Comparison of ENCODE assay signal across 21 cellular contexts in the genomic region with DNA sequence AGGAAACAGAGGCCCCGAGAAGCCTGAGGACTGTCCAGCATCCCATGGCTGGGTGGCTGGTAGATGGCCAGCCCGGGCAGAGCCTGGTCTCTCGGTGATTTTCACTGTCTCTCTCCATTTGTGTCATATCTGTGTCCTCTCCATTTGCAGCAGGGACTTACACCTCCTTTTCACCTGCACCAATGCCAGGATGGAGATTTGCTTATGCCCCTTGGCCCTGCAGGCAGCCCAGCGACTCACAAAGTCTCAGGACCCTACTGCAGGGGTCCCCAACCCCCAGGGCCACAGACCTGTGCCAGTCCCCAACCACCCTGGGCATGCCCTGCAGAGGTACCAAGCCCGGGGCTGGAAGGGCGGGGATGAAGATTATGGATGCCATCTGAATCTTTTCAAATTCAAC.
DNase-seq lines count a peak whose midpoint lies in the region; ATAC-seq, FAIRE-seq and TF ChIP-seq lines count a peak whose summit lies in the region.
"Had no signal": no experiment of that assay in that cellular context is flagged by ENCODE, and none has a peak within 500 bp of the region (broad histone marks: within the 10 kb centered on the region; RNA-seq: fewer than 3 reads in every experiment).

No MANE protein-coding gene starts in this region.

- TF ChIP-seq RAD21 in HepG2 (CRISPR knock-in tag; IDR thresholded peaks at IDR 0.05): no peak

- POLR2A ChIA-PET in activated CD4-positive, alpha-beta T cell treated with anti-CD3 and anti-CD28 coated beads, Interleukin-2, amount 10 ng/mL, durations not matched to agents 7 days and 5 days (lab: Charles Lee): interaction anchor here (0.7 kb wide), 1 partner anchor 219 kb away, joined by 9 read pairs; no protein-coding TSS in a partner anchor
- POLR2A ChIA-PET in HepG2 (lab: Yijun Ruan, JAX): interaction anchor here (0.5 to 2.2 kb wide), 3 partner anchors 27 to 203 kb away, joined by 3 to 19 read pairs (median 3); no protein-coding TSS in a partner anchor

- no TSS peak for BruUV-seq in HepG2 (replicated peaks; lab: Mats Ljungman, UMichigan)

- peak overlapping the region; percentile 22 for H3K27ac Mint-ChIP-seq in activated CD4-positive, alpha-beta T cell treated with anti-CD3 and anti-CD28 coated beads, Interleukin-2, amount 10 ng/mL, durations not matched to agents 7 days and 5 days
- H3K27ac Mint-ChIP-seq: HFFc6, IgD-negative memory B cell had no signal

- 83% methylated on average over 6 of the region's 6 CpGs for WGBS in HepG2 (ENCODE audit: low lambda C conversion rate)
- WGBS in right lobe of liver (ENCODE audit: insufficient coverage, low coverage, low lambda C conversion rate, missing lambda C conversion rate): 77% methylated on average over 5 of the region's 6 CpGs
- 92% methylated on average over 5 of the region's 6 CpGs for WGBS in suprapubic skin

- no peak overlapping the region for H3K4me3 ChIP-seq in HepG2 (replicated peaks in 1 of 3; ENCODE audit: insufficient read depth in 1 of 3, low read depth in 2 of 3, low read length in 3 of 3)
- H3K4me3 ChIP-seq in right lobe of liver: no peak overlapping the region
- H3K4me3 ChIP-seq in dorsolateral prefrontal cortex: no peak overlapping the region
- H3K4me3 ChIP-seq in suprapubic skin: no peak overlapping the region
- no peak overlapping the region for H3K4me3 ChIP-seq in brain microvascular endothelial cell (ENCODE audit: low read depth, low read length)
- H3K4me3 ChIP-seq: A549, GM23248 had no signal

- H3K27me3 ChIP-seq in HepG2 (ENCODE audit: control insufficient read depth in 1 of 2, insufficient read depth in 2 of 2, low read length in 2 of 2) (no peaks in the 10 kb centered on the region), right lobe of liver (no peaks in the 10 kb centered on the region), dorsolateral prefrontal cortex (no peaks in the 10 kb centered on the region), suprapubic skin (no peaks in the 10 kb centered on the region), brain microvascular endothelial cell (replicated peaks) (no peaks in the 10 kb centered on the region)

- no peak for FAIRE-seq in HepG2 (lab: Jason Lieb, UNC)
- FAIRE-seq: A549, G401.6, GM12891, GM19239, H54, HTR-8/SVneo had no signal

- H3K9me3 ChIP-seq in HepG2 (ENCODE audit: low read length) (no peaks in the 10 kb centered on the region), right lobe of liver (no peaks in the 10 kb centered on the region), suprapubic skin (no peaks in the 10 kb centered on the region)
- H3K9me3 ChIP-seq: A549 had no signal

- no peak overlapping the region for H3K4me2 ChIP-seq in HepG2 (ENCODE audit: low read depth, low read length)

- H4K20me1 ChIP-seq in HepG2 (ENCODE audit: insufficient read depth, low read length): no peaks in the 10 kb centered on the region

- H3K9ac ChIP-seq in HepG2 (ENCODE audit: insufficient read depth, low read depth, low read length): no peak overlapping the region
- H3K9ac ChIP-seq: GM23248 had no signal

- in situ Hi-C loops in HepG2 (cut with HindIII; ENCODE audit: extremely low pct_ligation_motif_present, low pct_unique_long_range_greater_than_20kb) (no loop called here), brain microvascular endothelial cell (cut with HindIII; ENCODE audit: low pct_ligation_motif_present, low sequenced_read_pairs) (no loop called here)

- ATAC-seq in HepG2 (no peak), right lobe of liver (no peak)
- ATAC-seq: HCT116 had no signal

- no peak overlapping the region for H3K27ac ChIP-seq in HepG2 (ENCODE audit: extremely low read length, insufficient read depth, low read length)
- peak overlapping the region in 1 of 3 donors; percentile 56 for H3K27ac ChIP-seq in right lobe of liver
- peak overlapping the region in 31 of 59 donors; percentile 10 to 94 (median 88) for H3K27ac ChIP-seq in dorsolateral prefrontal cortex
- peak overlapping the region; percentile 62 for H3K27ac ChIP-seq in temporal lobe (ENCODE audit: low read depth, low read length)
- no peak overlapping the region for H3K27ac ChIP-seq in suprapubic skin
- no peak overlapping the region for H3K27ac ChIP-seq in brain microvascular endothelial cell
- H3K27ac ChIP-seq: 22Rv1, A549, GM23248 had no signal

- intact Hi-C loops in HepG2 (cut with micrococcal nuclease; ENCODE audit: unreplicated experiment) (loop anchor here (5.0 kb wide), 1 partner anchor 100 kb away; no protein-coding TSS in a partner anchor), right lobe of liver (cut with DNase I) (no loop called here), dorsolateral prefrontal cortex (cut with DNase I) (no loop called here)

- TF ChIP-seq CTCF in HepG2 (CRISPR knock-in tag; IDR thresholded peaks at IDR 0.05): no peak
- no peak for TF ChIP-seq CTCF in right lobe of liver (IDR thresholded peaks at IDR 0.05)
- no peak for TF ChIP-seq CTCF in dorsolateral prefrontal cortex (IDR thresholded peaks at IDR 0.05 in 54 of 56, conservative IDR thresholded peaks at IDR 0.05 in 2 of 56; ENCODE audit: low read depth in 1 of 56, partially characterized antibody in 56 of 56)
- no peak for TF ChIP-seq CTCF in suprapubic skin (IDR thresholded peaks at IDR 0.05)
- no peak for TF ChIP-seq CTCF in brain microvascular endothelial cell (IDR thresholded peaks at IDR 0.05; ENCODE audit: low read depth, low read length, missing control alignments)

- no peak for DNase-seq in activated CD4-positive, alpha-beta T cell treated with anti-CD3 and anti-CD28 coated beads, Interleukin-2, amount 10 ng/mL, durations not matched to agents 7 days and 5 days
- no peak for DNase-seq in activated CD4-positive, alpha-beta T cell treated with anti-CD3 and anti-CD28 coated beads for 48 hours
- DNase-seq in HepG2 (ENCODE audit: low spot score) (no peak), right lobe of liver (no peak), dorsolateral prefrontal cortex (no peak), suprapubic skin (ENCODE audit: low spot score in 2 of 2) (no peak), brain microvascular endothelial cell (no peak)
- DNase-seq: COR-L47, GM23248, HFFc6 had no signal

- no peaks in the 10 kb centered on the region for H3K27me3 Mint-ChIP-seq in activated CD4-positive, alpha-beta T cell treated with anti-CD3 and anti-CD28 coated beads, Interleukin-2, amount 10 ng/mL, durations not matched to agents 7 days and 5 days

- H3K4me1 ChIP-seq in HepG2 (ENCODE audit: insufficient read depth, low read length): peaks cover 89% of the 10 kb centered on the region
- peaks cover 0 to 42% (median 19%) of the 10 kb centered on the region in 4 donors for H3K4me1 ChIP-seq in right lobe of liver
- peaks cover 18% of the 10 kb centered on the region for H3K4me1 ChIP-seq in suprapubic skin

- H3K36me3 ChIP-seq in HepG2 (replicated peaks in 1 of 2; ENCODE audit: control insufficient read depth in 1 of 2, insufficient read depth in 2 of 2, low read length in 2 of 2): no peaks in the 10 kb centered on the region
- H3K36me3 ChIP-seq in right lobe of liver: no peaks in the 10 kb centered on the region
- no peaks in the 10 kb centered on the region for H3K36me3 ChIP-seq in suprapubic skin
- H3K36me3 ChIP-seq in brain microvascular endothelial cell (replicated peaks): no peaks in the 10 kb centered on the region

- peaks cover 40% of the 10 kb centered on the region for H3K4me1 Mint-ChIP-seq in activated CD4-positive, alpha-beta T cell treated with anti-CD3 and anti-CD28 coated beads, Interleukin-2, amount 10 ng/mL, durations not matched to agents 7 days and 5 days

- CTCF ChIA-PET in activated CD4-positive, alpha-beta T cell treated with anti-CD3 and anti-CD28 coated beads, Interleukin-2, amount 10 ng/mL, durations not matched to agents 7 days and 5 days (lab: Charles Lee): interaction anchor here (0.6 kb wide), 1 partner anchor 15 kb away, joined by 3 read pairs; no protein-coding TSS in a partner anchor
- CTCF ChIA-PET in HepG2 (lab: Yijun Ruan, JAX; ENCODE audit: low intra/inter-chr PET ratio, low total read pairs): no interaction called here

- no peak overlapping the region for H2AFZ ChIP-seq in HepG2 (ENCODE audit: low read length)
- H2AFZ ChIP-seq: GM23248 had no signal

- H3K79me2 ChIP-seq in HepG2 (ENCODE audit: insufficient read depth, low read length): no peaks in the 10 kb centered on the region

- H3K9me3 Mint-ChIP-seq in activated CD4-positive, alpha-beta T cell treated with anti-CD3 and anti-CD28 coated beads, Interleukin-2, amount 10 ng/mL, durations not matched to agents 7 days and 5 days: no peaks in the 10 kb centered on the region
- H3K9me3 Mint-ChIP-seq: CD8-positive, alpha-beta memory T cell; IgD-negative memory B cell had no signal

- H3K4me3 Mint-ChIP-seq in activated CD4-positive, alpha-beta T cell treated with anti-CD3 and anti-CD28 coated beads, Interleukin-2, amount 10 ng/mL, durations not matched to agents 7 days and 5 days: no peak overlapping the region
- H3K4me3 Mint-ChIP-seq: HFFc6, IgD-negative memory B cell had no signal

- no peak for TF ChIP-seq EP300 in HepG2 (IDR thresholded peaks at IDR 0.05; ENCODE audit: low read depth in 2 of 2, low read length in 2 of 2)
- no peak for TF ChIP-seq EP300 in HepG2 (CRISPR knock-in tag; IDR thresholded peaks at IDR 0.05; ENCODE audit: borderline replicate concordance)
- no peak for TF ChIP-seq EP300 in suprapubic skin (IDR thresholded peaks at IDR 0.05)

- TF ChIP-seq POLR2A in HepG2 (IDR thresholded peaks at IDR 0.05; ENCODE audit: insufficient read depth in 1 of 2, low read depth in 2 of 2, low read length in 2 of 2) (no peak), right lobe of liver (IDR thresholded peaks at IDR 0.05) (no peak), suprapubic skin (IDR thresholded peaks at IDR 0.05) (no peak)

- H3K36me3 Mint-ChIP-seq in activated CD4-positive, alpha-beta T cell treated with anti-CD3 and anti-CD28 coated beads, Interleukin-2, amount 10 ng/mL, durations not matched to agents 7 days and 5 days (ENCODE audit: low read depth): no peaks in the 10 kb centered on the region
- H3K36me3 Mint-ChIP-seq: CD8-positive, alpha-beta memory T cell; IgD-negative memory B cell had no signal

TF ChIP-seq in HepG2, 621 proteins besides CTCF, POLR2A, EP300 and RAD21:
- TF ChIP-seq NFRKB (IDR thresholded peaks at IDR 0.05): no peak
- TF ChIP-seq SIN3A (IDR thresholded peaks at IDR 0.05; ENCODE audit: borderline replicate concordance, low read depth, low read length): no peak
- 0 out of 2 replicates have a peak, but pooled peaks have one; percentile 29 for TF ChIP-seq HNRNPL (IDR thresholded peaks at IDR 0.05; ENCODE audit: low read depth, low read length)

Comparison
In these comparisons a context has a peak if more than half of its experiments do, and no peak if none do; other contexts are left out.
1. H3K27ac ChIP-seq: peak in dorsolateral prefrontal cortex (31 of 59) and temporal lobe (single experiment); none in HepG2 (single experiment), suprapubic skin (single experiment) and brain microvascular endothelial cell (single experiment).